Comparison of ENCODE assay signal across 12 cellular contexts in genomic region chrX:24858004-24858746, GRCh38.
"Had no signal": no experiment of that assay in that cellular context is flagged by ENCODE, and none has a peak within 500 bp of the region (broad histone marks: within the 10 kb centered on the region; RNA-seq: fewer than 3 reads in every experiment).

No MANE protein-coding gene starts in this region.

- H3K27me3 ChIP-seq: brain microvascular endothelial cell, esophagus muscularis mucosa, hepatocyte, stomach had no signal

- H3K4me2 ChIP-seq: hepatocyte had no signal

- DNase-seq: activated CD4-positive, alpha-beta T cell treated with anti-CD3 and anti-CD28 coated beads, Interleukin-2, amount 10 ng/mL, durations not matched to agents 7 days and 5 days; activated CD4-positive, CD25-positive, alpha-beta regulatory T cell; activated naive CD4-positive, alpha-beta T cell treated with anti-CD3 and anti-CD28 coated beads for 36 hours; activated T-cell treated with anti-CD3 and anti-CD28 coated beads for 4 hours; amniotic stem cell; brain microvascular endothelial cell; stomach; T-helper 17 cell had no signal

- FAIRE-seq: endometrium had no signal

- H3K4me3 ChIP-seq: esophagus muscularis mucosa, hepatocyte, stomach had no signal

- H2AFZ ChIP-seq: hepatocyte had no signal

- H3K27ac ChIP-seq: brain microvascular endothelial cell, esophagus muscularis mucosa, hepatocyte, stomach had no signal

- H3K79me2 ChIP-seq: hepatocyte had no signal

- ATAC-seq: activated T-helper 17 cell treated with anti-CD3 and anti-CD28 coated beads, Interleukin-2, amount 50 U/mL, for 72 hours; T-helper 17 cell had no signal

- H3K36me3 ChIP-seq: brain microvascular endothelial cell, esophagus muscularis mucosa, stomach had no signal

- H3K9me3 ChIP-seq: esophagus muscularis mucosa, stomach had no signal

- H3K4me1 ChIP-seq: esophagus muscularis mucosa, stomach had no signal
